In the genomic region with DNA sequence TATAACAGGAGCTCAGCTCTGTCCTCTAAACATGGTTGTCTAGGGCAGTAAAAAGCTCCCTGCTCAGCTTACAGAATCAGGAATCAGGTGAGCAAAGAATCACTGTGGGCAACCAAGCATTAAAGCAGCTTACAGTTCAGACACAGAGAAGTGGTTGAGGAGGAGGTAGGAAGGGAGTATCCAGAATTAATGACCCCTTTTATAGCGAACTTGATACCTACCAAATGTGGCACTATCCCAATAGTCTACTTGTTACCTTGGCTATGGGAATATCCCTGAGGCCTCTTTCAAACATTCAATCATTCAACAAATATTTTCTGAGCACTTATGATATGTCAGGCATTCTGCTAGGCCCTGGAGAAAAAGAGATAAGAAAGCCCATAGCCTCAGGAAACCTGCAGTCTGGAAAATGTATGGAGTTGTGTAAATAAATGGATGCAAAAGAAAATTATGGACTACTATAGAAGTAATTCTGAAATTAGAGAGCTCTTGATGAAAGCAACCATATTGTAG, we compare ENCODE assay signal across 22 cellular contexts.
DNase-seq lines count a peak whose midpoint lies in the region; ATAC-seq and TF ChIP-seq lines count a peak whose summit lies in the region.
"Had no signal": no experiment of that assay in that cellular context is flagged by ENCODE, and none has a peak within 500 bp of the region (broad histone marks: within the 10 kb centered on the region; RNA-seq: fewer than 3 reads in every experiment).

No MANE protein-coding gene starts in this region.

- no peak overlapping the region for H2AFZ ChIP-seq in PC-3 (ENCODE audit: low read length)
- H2AFZ ChIP-seq: GM23248 had no signal

- BruUV-seq in PC-3 (replicated peaks; lab: Mats Ljungman, UMichigan): no TSS peak

- CTCF ChIA-PET in PC-3 (lab: Charles Lee): no interaction called here

- ATAC-seq in PC-3: no peak
- ATAC-seq: A549; foreskin keratinocyte; stimulated activated memory B cell treated with anti-CD40 and anti-IgM and Interleukin-4, amounts not matched to agents 10 μg/mL and 1 μg/mL and 100 μg/mL, for 72 hours had no signal

- H3K36me3 Mint-ChIP-seq in type B pancreatic cell: no peaks in the 10 kb centered on the region
- H3K36me3 Mint-ChIP-seq: naive B cell; stimulated activated memory B cell treated with anti-CD40 and anti-IgM and Interleukin-4, amounts not matched to agents 10 μg/mL and 1 μg/mL and 100 μg/mL, for 72 hours had no signal

- DNase-seq in NCI-H1436 (lab: John Stamatoyannopoulos, UW) (peak; percentile 27), NCI-H1436 treated with DMSO at 0.1 percent for 48 hours (lab: John Stamatoyannopoulos, UW) (no peak), NCI-H2107 treated with DMSO at 0.1 percent for 48 hours (lab: John Stamatoyannopoulos, UW; ENCODE audit: unreplicated experiment) (peak; percentile 90), PC-3 (peak; percentile 11), type B pancreatic cell (ENCODE audit: extremely low spot score, unreplicated experiment) (no peak), colonic mucosa (no peak), GF-D8 (lab: John Stamatoyannopoulos, UW) (no peak), NCI-H774 (lab: John Stamatoyannopoulos, UW) (no peak)
- DNase-seq: activated CD4-positive, alpha-beta T cell treated with anti-CD3 and anti-CD28 coated beads for 48 hours; activated naive CD4-positive, alpha-beta T cell treated with Interleukin-2 at 50 U/mL for 16 hours; foreskin keratinocyte; GM23248; Karpas-422; naive B cell; NCI-H1694 treated with DMSO at 0.1 percent for 48 hours; OCI-M1 had no signal

- H3F3A ChIP-seq in PC-3 (ENCODE audit: low read length, unreplicated experiment): no peaks in the 10 kb centered on the region

- no peaks in the 10 kb centered on the region for H3K27me3 Mint-ChIP-seq in type B pancreatic cell
- H3K27me3 Mint-ChIP-seq: stimulated activated memory B cell treated with anti-CD40 and anti-IgM and Interleukin-4, amounts not matched to agents 10 μg/mL and 1 μg/mL and 100 μg/mL, for 72 hours had no signal

- peaks cover 8% of the 10 kb centered on the region for H3K4me1 Mint-ChIP-seq in type B pancreatic cell (ENCODE audit: unreplicated experiment)

- H3K9ac ChIP-seq in PC-3 (ENCODE audit: low read length): no peak overlapping the region
- H3K9ac ChIP-seq in colonic mucosa (ENCODE audit: low read depth in 2 of 2, low read length in 2 of 2): no peak overlapping the region
- H3K9ac ChIP-seq: GM23248 had no signal

- H4K20me1 ChIP-seq in PC-3 (ENCODE audit: low read length): no peaks in the 10 kb centered on the region

- peaks cover 14% of the 10 kb centered on the region for H3K4me1 ChIP-seq in PC-3 (ENCODE audit: insufficient read depth, low read length)
- no peaks in the 10 kb centered on the region for H3K4me1 ChIP-seq in colonic mucosa
- H3K4me1 ChIP-seq: foreskin keratinocyte, prostate gland had no signal

- no peaks in the 10 kb centered on the region for H3K79me2 ChIP-seq in PC-3 (ENCODE audit: low read length)

- H3K27me3 ChIP-seq in PC-3 (ENCODE audit: low read length): no peaks in the 10 kb centered on the region
- no peaks in the 10 kb centered on the region for H3K27me3 ChIP-seq in colonic mucosa
- H3K27me3 ChIP-seq: SJSA1 had no signal

- H3K36me3 ChIP-seq in PC-3 (ENCODE audit: low read depth, low read length): no peaks in the 10 kb centered on the region
- H3K36me3 ChIP-seq in colonic mucosa: no peaks in the 10 kb centered on the region
- H3K36me3 ChIP-seq: prostate gland, SJSA1 had no signal

- no peak overlapping the region for H3K4me2 ChIP-seq in PC-3 (ENCODE audit: low read length)
- H3K4me2 ChIP-seq: A549 had no signal

- no peak overlapping the region for H3K27ac ChIP-seq in PC-3 (ENCODE audit: low read length)
- no peak overlapping the region for H3K27ac ChIP-seq in colonic mucosa
- H3K27ac ChIP-seq: A549, C4-2B, foreskin keratinocyte, GM23248, prostate gland, SJSA1 had no signal

- H3K9me2 ChIP-seq in PC-3 (replicated peaks; ENCODE audit: low read length): no peaks in the 10 kb centered on the region

- H3K9me3 Mint-ChIP-seq in type B pancreatic cell: no peaks in the 10 kb centered on the region
- H3K9me3 Mint-ChIP-seq: naive B cell; stimulated activated memory B cell treated with anti-CD40 and anti-IgM and Interleukin-4, amounts not matched to agents 10 μg/mL and 1 μg/mL and 100 μg/mL, for 72 hours had no signal

- POLR2A ChIA-PET in PC-3 (lab: Charles Lee; ENCODE audit: unreplicated experiment): no interaction called here

- H3K9me3 ChIP-seq in PC-3 (ENCODE audit: low read length): no peaks in the 10 kb centered on the region
- no peaks in the 10 kb centered on the region for H3K9me3 ChIP-seq in colonic mucosa
- H3K9me3 ChIP-seq: A549, prostate gland, SJSA1 had no signal

- H3K4me3 ChIP-seq in PC-3 (ENCODE audit: low read length) (no peak overlapping the region), colonic mucosa (no peak overlapping the region)
- H3K4me3 ChIP-seq: A549, GM23248, lung, prostate gland, SJSA1 had no signal

- TF ChIP-seq CTCF in PC-3 (conservative IDR thresholded peaks at IDR 0.05; ENCODE audit: low read depth, low read length): no peak
- TF ChIP-seq CTCF in type B pancreatic cell (conservative IDR thresholded peaks at IDR 0.05): no peak
- TF ChIP-seq CTCF in colonic mucosa (IDR thresholded peaks at IDR 0.05): no peak

- H3K27ac Mint-ChIP-seq in type B pancreatic cell: peak overlapping the region; percentile 53
- H3K27ac Mint-ChIP-seq: naive B cell; stimulated activated memory B cell treated with anti-CD40 and anti-IgM and Interleukin-4, amounts not matched to agents 10 μg/mL and 1 μg/mL and 100 μg/mL, for 72 hours had no signal

- H3K4me3 Mint-ChIP-seq in type B pancreatic cell: no peak overlapping the region
- H3K4me3 Mint-ChIP-seq: naive B cell; stimulated activated memory B cell treated with anti-CD40 and anti-IgM and Interleukin-4, amounts not matched to agents 10 μg/mL and 1 μg/mL and 100 μg/mL, for 72 hours had no signal

- intact Hi-C loops in PC-3 (cut with micrococcal nuclease): no loop called here
- intact Hi-C loops in colonic mucosa (cut with DNase I): no loop called here

Comparison
In these comparisons a context has a peak if more than half of its experiments do, and no peak if none do; other contexts are left out.
1. DNase-seq: peak in NCI-H1436 (single experiment), NCI-H2107 treated with DMSO at 0.1 percent for 48 hours (single experiment) and PC-3 (single experiment); none in NCI-H1436 treated with DMSO at 0.1 percent for 48 hours (single experiment), type B pancreatic cell (single experiment), colonic mucosa (single experiment), GF-D8 (single experiment) and NCI-H774 (single experiment).